1 cellular context compared by ENCODE assay signal in genomic region chr1:112666917-112667316, GRCh38.
A peak's percentile ranks its signal among the peaks of the same experiment; 100 is the strongest.
TF ChIP-seq lines count a peak whose summit lies in the region.

No MANE protein-coding gene starts in this region.

TF ChIP-seq in GM12878, 131 proteins besides CTCF, POLR2A, EP300 and RAD21:
- TF ChIP-seq JUNB (IDR thresholded peaks at IDR 0.05) (peak; percentile 68), REST (IDR thresholded peaks at IDR 0.05; ENCODE audit: low read depth, low read length) (no peak)
